ENCODE assay signal across 27 cellular contexts in the genomic region with DNA sequence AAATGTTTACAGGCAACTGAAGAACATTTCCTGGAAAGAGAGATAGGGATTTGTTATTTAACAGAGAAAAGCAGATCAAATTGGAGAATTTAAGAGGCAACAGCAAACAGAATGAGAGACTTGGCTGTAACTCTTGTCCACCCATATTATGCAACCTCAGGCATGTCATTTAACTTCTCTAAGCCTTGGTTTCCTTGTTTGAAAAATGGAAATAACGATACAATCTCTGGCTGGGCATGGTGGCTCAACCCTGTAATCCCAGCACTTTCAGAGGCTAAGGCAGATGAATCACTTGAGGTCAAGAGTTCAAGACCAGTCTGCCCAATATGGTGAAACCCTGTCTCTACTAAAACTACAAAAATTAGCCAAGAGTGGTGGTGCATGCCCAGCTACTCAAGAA. TPM values are rescaled to one million over a fixed set of nuclear protein-coding genes. Genes with fewer than 3 reads are reported as not detected.
A peak's percentile ranks its signal among the peaks of the same experiment; 100 is the strongest.
DNase-seq lines count a peak whose midpoint lies in the region; ATAC-seq and TF ChIP-seq lines count a peak whose summit lies in the region.
"Had no signal": no experiment of that assay in that cellular context is flagged by ENCODE, and none has a peak within 500 bp of the region (broad histone marks: within the 10 kb centered on the region; RNA-seq: fewer than 3 reads in every experiment).

No MANE protein-coding gene starts in this region.

- peaks cover 19% of the 10 kb centered on the region for H3K4me1 ChIP-seq in DND-41 (ENCODE audit: insufficient read depth, low read length)
- H3K4me1 ChIP-seq in ovary (ENCODE audit: insufficient read depth), result no peaks in the 10 kb centered on the region
- no peaks in the 10 kb centered on the region for H3K4me1 ChIP-seq in GM23338 (ENCODE audit: insufficient read depth)
- H3K4me1 ChIP-seq: right atrium auricular region, testis had no signal

- intact Hi-C loops in ovary (cut with DNase I), result no loop called here

- H3K4me2 ChIP-seq in DND-41 (ENCODE audit: insufficient read depth, low read length), result no peak overlapping the region
- no peak overlapping the region for H3K4me2 ChIP-seq in GM23338
- H3K4me2 ChIP-seq: BLaER1 treated with 17β-estradiol and CSF1 and Interleukin-3, amounts not matched to agents 10 nM and 100 nM had no signal

- H3K9me3 Mint-ChIP-seq in GM23338, result peaks cover 29% of the 10 kb centered on the region

- no peaks in the 10 kb centered on the region for H3K4me1 Mint-ChIP-seq in GM23338
- H3K4me1 Mint-ChIP-seq: activated naive CD8-positive, alpha-beta T cell treated with anti-CD3 and anti-CD28 coated beads, Interleukin-2, amount 10 ng/mL, durations not matched to agents 7 days and 5 days had no signal

- no peaks in the 10 kb centered on the region for H3K27me3 ChIP-seq in DND-41 (ENCODE audit: insufficient read depth, low read length, poor library complexity)
- H3K27me3 ChIP-seq in MG63, result no peaks in the 10 kb centered on the region
- H3K27me3 ChIP-seq in ovary, result no peaks in the 10 kb centered on the region
- H3K27me3 ChIP-seq in GM23338 (ENCODE audit: insufficient read depth), result no peaks in the 10 kb centered on the region
- H3K27me3 ChIP-seq: BLaER1 treated with 17β-estradiol and CSF1 and Interleukin-3, amounts not matched to agents 10 nM and 100 nM; right atrium auricular region; testis; vagina had no signal

- peaks cover 14% of the 10 kb centered on the region for H3K9me3 ChIP-seq in DND-41 (ENCODE audit: insufficient read depth, low read length, severe bottlenecking)
- peaks cover 5% of the 10 kb centered on the region for H3K9me3 ChIP-seq in MG63
- no peaks in the 10 kb centered on the region for H3K9me3 ChIP-seq in ovary
- H3K9me3 ChIP-seq: right atrium auricular region, testis, vagina had no signal

- peaks cover 17% of the 10 kb centered on the region for H3K36me3 Mint-ChIP-seq in GM23338 (ENCODE audit: low read depth)
- H3K36me3 Mint-ChIP-seq: activated naive CD8-positive, alpha-beta T cell treated with anti-CD3 and anti-CD28 coated beads, Interleukin-2, amount 10 ng/mL, durations not matched to agents 7 days and 5 days had no signal

- H3K27ac Mint-ChIP-seq in GM23338, result no peak overlapping the region
- H3K27ac Mint-ChIP-seq: activated CD4-positive, alpha-beta memory T cell treated with anti-CD3 and anti-CD28 coated beads for 36 hours; activated naive CD8-positive, alpha-beta T cell treated with anti-CD3 and anti-CD28 coated beads, Interleukin-2, amount 10 ng/mL, durations not matched to agents 7 days and 5 days had no signal

- H3K27ac ChIP-seq in DND-41 (ENCODE audit: low read length), result peak overlapping the region; percentile 50
- H3K27ac ChIP-seq in ovary, result no peak overlapping the region
- H3K27ac ChIP-seq in GM23338 (ENCODE audit: low read depth), result no peak overlapping the region
- H3K27ac ChIP-seq: BLaER1 treated with 17β-estradiol and CSF1 and Interleukin-3, amounts not matched to agents 10 nM and 100 nM; right atrium auricular region; testis; vagina had no signal

- WGBS in ovary, 3 donors, result 70 to 79% (median 77%) methylated on average over 1 of the region's 1 CpG

- H3K36me3 ChIP-seq in DND-41 (ENCODE audit: insufficient read depth, low read length) (peaks cover 3% of the 10 kb centered on the region; the same call in 1 of the 2 replicates), MG63 (no peaks in the 10 kb centered on the region), ovary (no peaks in the 10 kb centered on the region), GM23338 (ENCODE audit: insufficient read depth) (no peaks in the 10 kb centered on the region; the same call in 1 of the 2 replicates)
- H3K36me3 ChIP-seq: right atrium auricular region, vagina had no signal

- H2AFZ ChIP-seq in DND-41 (ENCODE audit: low read depth, low read length) (peak overlapping the region; percentile 65; the same call in 1 of the 2 replicates), GM23338 (no peak overlapping the region)

- no peaks in the 10 kb centered on the region for H3F3A ChIP-seq in GM23338 (replicated peaks; ENCODE audit: low read depth)

- H4K20me1 ChIP-seq in DND-41 (ENCODE audit: insufficient read depth, low read length) (no peaks in the 10 kb centered on the region), GM23338 (replicated peaks; ENCODE audit: insufficient read depth) (no peaks in the 10 kb centered on the region)
- H4K20me1 ChIP-seq: BLaER1 treated with 17β-estradiol and CSF1 and Interleukin-3, amounts not matched to agents 10 nM and 100 nM had no signal

- no peak overlapping the region for H3K4me3 Mint-ChIP-seq in GM23338
- H3K4me3 Mint-ChIP-seq: activated CD4-positive, alpha-beta memory T cell treated with anti-CD3 and anti-CD28 coated beads for 36 hours; activated naive CD8-positive, alpha-beta T cell treated with anti-CD3 and anti-CD28 coated beads, Interleukin-2, amount 10 ng/mL, durations not matched to agents 7 days and 5 days; naive thymus-derived CD8-positive, alpha-beta T cell had no signal

- TF ChIP-seq CTCF in DND-41 (IDR thresholded peaks at IDR 0.05; ENCODE audit: borderline replicate concordance, extremely low read depth, low read length, poor library complexity, severe bottlenecking), result no peak
- no peak for TF ChIP-seq CTCF in omental fat pad (IDR thresholded peaks at IDR 0.05)
- no peak for TF ChIP-seq CTCF in ovary (IDR thresholded peaks at IDR 0.05)
- no peak for TF ChIP-seq CTCF in GM23338 (conservative IDR thresholded peaks at IDR 0.05; ENCODE audit: low read depth in 2 of 2)

- H3K27me3 Mint-ChIP-seq in GM23338 (ENCODE audit: insufficient read depth, low read depth, poor library complexity), result peaks cover 2% of the 10 kb centered on the region
- H3K27me3 Mint-ChIP-seq: activated CD4-positive, alpha-beta memory T cell treated with anti-CD3 and anti-CD28 coated beads for 36 hours; activated naive CD8-positive, alpha-beta T cell treated with anti-CD3 and anti-CD28 coated beads, Interleukin-2, amount 10 ng/mL, durations not matched to agents 7 days and 5 days had no signal

- no peak overlapping the region for H3K9ac ChIP-seq in DND-41 (ENCODE audit: low read depth, low read length)
- H3K9ac ChIP-seq: BLaER1 treated with 17β-estradiol and CSF1 and Interleukin-3, amounts not matched to agents 10 nM and 100 nM had no signal

- H3K79me2 ChIP-seq in DND-41 (ENCODE audit: insufficient read depth, low read length), result no peaks in the 10 kb centered on the region
- no peaks in the 10 kb centered on the region for H3K79me2 ChIP-seq in GM23338 (replicated peaks; ENCODE audit: insufficient read depth)

- no peak for TF ChIP-seq POLR2A in ovary (IDR thresholded peaks at IDR 0.05)

- H3K9me2 ChIP-seq in GM23338 (ENCODE audit: insufficient read depth), result peaks cover 4% of the 10 kb centered on the region; the same call in 1 of the 2 replicates

- TF ChIP-seq EP300 in ovary (IDR thresholded peaks at IDR 0.05), result no peak

- DNase-seq in DND-41 (no peak), MG63 (peak; percentile 54), omental fat pad (ENCODE audit: low spot score) (no peak), ovary (no peak), NCI-H510A treated with DMSO at 0.1 percent for 48 hours (lab: John Stamatoyannopoulos, UW) (no peak), GM23338 (ENCODE audit: low spot score) (no peak), HK-2 (ENCODE audit: unreplicated experiment) (no peak)
- DNase-seq: ACHN; activated CD4-positive, alpha-beta memory T cell treated with anti-CD3 and anti-CD28 coated beads for 36 hours; activated CD4-positive, CD25-positive, alpha-beta regulatory T cell; activated naive CD8-positive, alpha-beta T cell treated with anti-CD3 and anti-CD28 coated beads, Interleukin-2, amount 10 ng/mL, durations not matched to agents 7 days and 5 days; central memory CD4-positive, alpha-beta T cell; dermis blood vessel endothelial cell; head of caudate nucleus; naive thymus-derived CD8-positive, alpha-beta T cell; NCI-H1694; NCI-H2171 treated with DMSO at 0.1 percent for 48 hours; NCI-H526 treated with DMSO at 0.1 percent for 48 hours; occipital lobe; stimulated activated CD4-positive, alpha-beta T cell treated with anti-CD3 and anti-CD28 coated beads, Interleukin-4, amount 100 ng/mL, for 4 hours; stimulated activated naive CD4-positive, alpha-beta T cell; T-helper 9 cell; testis had no signal

- no peak overlapping the region for H3K4me3 ChIP-seq in DND-41 (ENCODE audit: low read depth in 1 of 2, low read length in 2 of 2)
- no peak overlapping the region for H3K4me3 ChIP-seq in MG63
- H3K4me3 ChIP-seq in ovary, result no peak overlapping the region
- H3K4me3 ChIP-seq in GM23338, result no peak overlapping the region
- H3K4me3 ChIP-seq: BLaER1 treated with 17β-estradiol and CSF1 and Interleukin-3, amounts not matched to agents 10 nM and 100 nM; right atrium auricular region; testis; vagina had no signal

- no peak for ATAC-seq in DND-41 (ENCODE audit: insufficient read depth, low read depth)
- peak; percentile 39 for ATAC-seq in esophagus mucosa
- ATAC-seq in omental fat pad (ENCODE audit: low FRiP score), result peak; percentile 61
- ATAC-seq in GM23338, result no peak
- ATAC-seq: naive thymus-derived CD8-positive, alpha-beta T cell had no signal

RNA-seq across cellular contexts. Expression of gene ARRDC4, which starts 23.7 kb away (rescaled TPM):
- 9.2 and 13.4 TPM in 2 replicates for total RNA-seq in MG63 (2014; rRNA removed; shearing (Covaris generic); ENCODE audit: low replicate concordance)
- total RNA-seq in esophagus mucosa, result 2.9 TPM
- 10 to 100 TPM; 20.9 to 50.6 (median 33.5) TPM for total RNA-seq in omental fat pad
- total RNA-seq in ovary, result 10 to 100 TPM; 12.6 to 35.2 (median 23.0) TPM
- polyA plus RNA-seq in ovary, result 10 to 100 TPM in 1 of 2 donors, 1 to 10 TPM in 1; 5.8 to 16.9 TPM
- 6.2 and 6.9 TPM in 2 replicates for total RNA-seq in GM23338 (2014; rRNA removed; shearing (Covaris generic))
- polyA plus RNA-seq in GM23338 (2016; fragmentation: Nextera tagmentation; extraction: Ambion mirVana), result 2.0 and 2.1 TPM in 2 replicates

Comparison
In these comparisons a context has a peak if more than half of its experiments do, and no peak if none do; other contexts are left out.
1. ATAC-seq: peak in esophagus mucosa (single experiment) and omental fat pad (single experiment); none in DND-41 (single experiment) and GM23338 (single experiment).